10 cellular contexts compared by ENCODE assay signal in the genomic region with DNA sequence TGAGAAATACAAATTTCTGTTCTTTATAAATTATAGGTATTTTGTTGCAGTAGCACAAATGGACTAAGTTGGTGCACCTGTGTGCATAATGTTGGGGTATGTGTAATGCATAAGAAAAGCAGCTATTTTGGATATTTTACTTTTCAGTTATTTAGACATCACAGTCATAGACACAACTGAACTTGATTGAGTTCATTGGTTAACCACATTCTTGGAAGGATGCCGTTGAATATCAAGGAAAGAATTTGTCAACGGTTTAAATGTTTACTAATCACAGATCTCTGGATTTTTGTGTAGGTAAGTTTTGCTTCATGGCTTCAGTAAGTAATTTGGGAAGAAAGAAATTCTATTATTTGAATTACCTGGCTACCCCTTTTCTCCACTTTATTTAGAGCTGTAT. TPM values are rescaled to one million over a fixed set of nuclear protein-coding genes. Genes with fewer than 3 reads are reported as not detected.
DNase-seq lines count a peak whose midpoint lies in the region; ATAC-seq and TF ChIP-seq lines count a peak whose summit lies in the region.
"Had no signal": no experiment of that assay in that cellular context is flagged by ENCODE, and none has a peak within 500 bp of the region (broad histone marks: within the 10 kb centered on the region; RNA-seq: fewer than 3 reads in every experiment).

No MANE protein-coding gene starts in this region.

- H3K27me3 ChIP-seq in heart left ventricle, result no peaks in the 10 kb centered on the region
- H3K27me3 ChIP-seq in H9 (ENCODE audit: insufficient read depth, low read length), result no peaks in the 10 kb centered on the region

- H4K8ac ChIP-seq in H9 (replicated peaks; ENCODE audit: insufficient read length, low read depth, low read length), result no peak overlapping the region

- H2BK120ac ChIP-seq in H9 (ENCODE audit: low read depth, low read length, poor library complexity, severe bottlenecking), result no peak overlapping the region

- H3T11ph ChIP-seq in H9 (ENCODE audit: low read length), result no peak overlapping the region

- no peak overlapping the region for H3K9ac ChIP-seq in H9 (ENCODE audit: extremely low read depth, insufficient read length, low read length)

- no peak overlapping the region for H2AFZ ChIP-seq in H9 (ENCODE audit: low read length)

- H3K36me3 ChIP-seq in heart left ventricle, result peaks cover 0 to 40% (median 9%) of the 10 kb centered on the region in 9 donors

- TF ChIP-seq POLR2A in heart left ventricle (IDR thresholded peaks at IDR 0.05), result no peak

- WGBS in heart left ventricle, 4 donors, result 51 to 60% (median 53%) methylated on average over 2 of the region's 2 CpGs
- WGBS in H9 (ENCODE audit: extremely low coverage, insufficient read length, low lambda C conversion rate), result no CpG with 5 or more reads among the region's 2 CpGs

- no peaks in the 10 kb centered on the region for H3K9me3 ChIP-seq in heart left ventricle
- H3K9me3 ChIP-seq in H9 (ENCODE audit: control insufficient read depth, low read depth, low read length), result no peaks in the 10 kb centered on the region

- no peak for TF ChIP-seq CTCF in heart left ventricle (IDR thresholded peaks at IDR 0.05)
- TF ChIP-seq CTCF in fibroblast of the aortic adventitia (IDR thresholded peaks at IDR 0.05; ENCODE audit: insufficient read depth, low read length), result no peak
- no peak for TF ChIP-seq CTCF in type B pancreatic cell (conservative IDR thresholded peaks at IDR 0.05)
- no peak for TF ChIP-seq CTCF in H9 (conservative IDR thresholded peaks at IDR 0.05)

- H3K27ac ChIP-seq in heart left ventricle (peak overlapping the region in 6 of 12 donors; percentile 6 to 97 (median 92)), H9 (ENCODE audit: insufficient read length, low read depth, low read length) (no peak overlapping the region)

- H3K23me2 ChIP-seq in H9 (ENCODE audit: insufficient read length, low read depth, low read length, poor library complexity, severe bottlenecking), result peaks cover 5% of the 10 kb centered on the region

- H3K79me1 ChIP-seq in H9 (ENCODE audit: insufficient read depth, low read depth, low read length, poor library complexity, severe bottlenecking), result no peaks in the 10 kb centered on the region

- H3K4me3 ChIP-seq in heart left ventricle, result peak overlapping the region in 11 of 12 donors; percentile 1 to 95 (median 86)
- H3K4me3 ChIP-seq in fibroblast of the aortic adventitia (ENCODE audit: low read depth, low read length), result peak overlapping the region; percentile 15

- no peak overlapping the region for H2BK12ac ChIP-seq in H9 (ENCODE audit: insufficient read length, low read depth, low read length)

- H3K79me2 ChIP-seq in H9 (ENCODE audit: insufficient read depth, low read length), result no peaks in the 10 kb centered on the region

- no peak overlapping the region for H3K18ac ChIP-seq in H9 (ENCODE audit: insufficient read length, low read depth, low read length)

- H3K9me3 Mint-ChIP-seq in activated CD4-positive, alpha-beta memory T cell treated with anti-CD3 and anti-CD28 coated beads for 36 hours, result no peaks in the 10 kb centered on the region
- H3K9me3 Mint-ChIP-seq in type B pancreatic cell (no peaks in the 10 kb centered on the region), H9 (no peaks in the 10 kb centered on the region; a peak in 2 of 5 replicates)

- peaks cover 45% of the 10 kb centered on the region for H3K4me1 Mint-ChIP-seq in activated CD4-positive, alpha-beta memory T cell treated with anti-CD3 and anti-CD28 coated beads for 36 hours (ENCODE audit: low read depth)
- H3K4me1 Mint-ChIP-seq in type B pancreatic cell (ENCODE audit: unreplicated experiment) (peaks cover 31% of the 10 kb centered on the region), H9 (peaks cover 20 to 21% of the 10 kb centered on the region in 2 experiments)

- no peaks in the 10 kb centered on the region for H3K27me3 Mint-ChIP-seq in activated CD4-positive, alpha-beta memory T cell treated with anti-CD3 and anti-CD28 coated beads for 36 hours
- H3K27me3 Mint-ChIP-seq in type B pancreatic cell (no peaks in the 10 kb centered on the region), H9 (ENCODE audit: low read depth) (peaks cover 15% of the 10 kb centered on the region)

- peaks cover 13% of the 10 kb centered on the region for H3K36me3 Mint-ChIP-seq in activated CD4-positive, alpha-beta memory T cell treated with anti-CD3 and anti-CD28 coated beads for 36 hours
- H3K36me3 Mint-ChIP-seq in type B pancreatic cell (peaks cover 4% of the 10 kb centered on the region), H9 (ENCODE audit: insufficient read depth in 1 of 3, low read depth in 3 of 3) (peaks cover 0 to 4% (median 0%) of the 10 kb centered on the region in 3 experiments; a peak in 3 of 7 replicates)

- no peak overlapping the region for H2AK5ac ChIP-seq in H9 (ENCODE audit: insufficient read length, low read length)

- ATAC-seq in heart left ventricle (no peak), Right ventricle myocardium superior (ENCODE audit: poor library complexity) (no peak)

- intact Hi-C loops in heart left ventricle (cut with DNase I) (loop anchor here in 2 of 10 donors (5.0 to 10.0 kb wide), 2 partner anchors 101 to 1198 kb away; partner anchors contain the start of gene C10orf67 (in 2 of the 2)), Right ventricle myocardium superior (cut with DNase I) (loop anchor here (5.0 kb wide), 1 partner anchor 86 kb away; no protein-coding TSS in a partner anchor)
- intact Hi-C loops in activated CD4-positive, alpha-beta memory T cell treated with anti-CD3 and anti-CD28 coated beads for 36 hours (cut with micrococcal nuclease), result loop anchor here (5.0 to 10.0 kb wide), 5 partner anchors 79 to 1918 kb away; partner anchors contain the start of gene SKIDA1

- no peak overlapping the region for H4K5ac ChIP-seq in H9 (ENCODE audit: insufficient read length, low read depth, low read length)

- peaks cover 4 to 60% (median 36%) of the 10 kb centered on the region in 12 donors for H3K4me1 ChIP-seq in heart left ventricle
- H3K4me1 ChIP-seq in H9 (ENCODE audit: insufficient read depth, low read length), result no peaks in the 10 kb centered on the region

- H2BK15ac ChIP-seq in H9 (ENCODE audit: low read depth, low read length), result no peak overlapping the region

- no peak overlapping the region for H3K56ac ChIP-seq in H9 (ENCODE audit: insufficient read length, low read depth, low read length)

- H3K4me2 ChIP-seq in H9 (ENCODE audit: insufficient read depth, insufficient read length, low read length), result no peak overlapping the region

- H3K4ac ChIP-seq in H9 (ENCODE audit: low read depth, low read length), result no peak overlapping the region

- CTCF ChIA-PET in activated CD4-positive, alpha-beta memory T cell treated with anti-CD3 and anti-CD28 coated beads for 36 hours (lab: Charles Lee), result interaction anchor here (1.3 kb wide), 1 partner anchor 10 kb away, joined by 3 read pairs; no protein-coding TSS in a partner anchor

- peak overlapping the region; percentile 45 for H3K4me3 Mint-ChIP-seq in activated CD4-positive, alpha-beta memory T cell treated with anti-CD3 and anti-CD28 coated beads for 36 hours
- H3K4me3 Mint-ChIP-seq in type B pancreatic cell, result peak overlapping the region; percentile 75
- no peak overlapping the region for H3K4me3 Mint-ChIP-seq in H9

- POLR2A ChIA-PET in activated CD4-positive, alpha-beta memory T cell treated with anti-CD3 and anti-CD28 coated beads for 36 hours (lab: Charles Lee), result no interaction called here

- no peaks in the 10 kb centered on the region for H4K20me1 ChIP-seq in H9 (ENCODE audit: control insufficient read depth, insufficient read depth, insufficient read length)

- DNase-seq in heart left ventricle (no peak), Right ventricle myocardium superior (no peak), fibroblast of the aortic adventitia (ENCODE audit: low read depth) (peak; percentile 18), type B pancreatic cell (ENCODE audit: extremely low spot score, unreplicated experiment) (no peak), islet precursor cell (no peak), H9 (no peak), mesenteric fat pad (ENCODE audit: low spot score) (no peak)
- no peak for DNase-seq in activated CD4-positive, alpha-beta memory T cell treated with anti-CD3 and anti-CD28 coated beads for 36 hours
- DNase-seq: aorta, NCI-H526 had no signal

- H4K91ac ChIP-seq in H9 (ENCODE audit: insufficient read length, low read depth, low read length), result no peak overlapping the region

- H2BK20ac ChIP-seq in H9 (ENCODE audit: low read depth, low read length, poor library complexity, severe bottlenecking), result no peak overlapping the region

- no peak overlapping the region for H3K23ac ChIP-seq in H9 (ENCODE audit: insufficient read length, low read depth, low read length)

- H3K27ac Mint-ChIP-seq in activated CD4-positive, alpha-beta memory T cell treated with anti-CD3 and anti-CD28 coated beads for 36 hours, result no peak overlapping the region
- H3K27ac Mint-ChIP-seq in type B pancreatic cell (no peak overlapping the region), H9 (no peak overlapping the region)

- no peak overlapping the region for H3K14ac ChIP-seq in H9 (ENCODE audit: insufficient read depth, low read length)

- no peak overlapping the region for H2BK5ac ChIP-seq in H9 (ENCODE audit: insufficient read length, low read length)

RNA-seq across cellular contexts. Expression of gene OTUD1, which starts 4.1 kb away (rescaled TPM):
- 10 to 100 TPM in 8 of 9 donors, 1 to 10 TPM in 1; 8.7 to 48.3 (median 19.7) TPM for total RNA-seq in heart left ventricle
- polyA plus RNA-seq in heart left ventricle, result 10 to 100 TPM; 16.7 to 60.9 TPM
- total RNA-seq in Right ventricle myocardium superior, result 13.3 TPM
- 10 to 100 TPM; 11.6 to 12.0 TPM for total RNA-seq in activated CD4-positive, alpha-beta memory T cell treated with anti-CD3 and anti-CD28 coated beads for 36 hours
- 6.1 and 8.0 TPM in 2 replicates for total RNA-seq in fibroblast of the aortic adventitia (ENCODE audit: low replicate concordance)
- 16.1 and 20.9 TPM in 2 replicates for total RNA-seq in type B pancreatic cell (ENCODE audit: low replicate concordance)
- total RNA-seq in H9 (2021), result 3.8 TPM in 2 replicates
- 13.8 TPM for total RNA-seq in mesenteric fat pad

Comparison
In these comparisons a context has a peak if more than half of its experiments do, and no peak if none do; other contexts are left out.
1. H3K4me3 Mint-ChIP-seq: peak in activated CD4-positive, alpha-beta memory T cell treated with anti-CD3 and anti-CD28 coated beads for 36 hours (single experiment) and type B pancreatic cell (single experiment); none in H9 (0 of 2).